In genomic region chr6:27824248-27825024, GRCh38 we compare ENCODE assay signal across 1 cellular context.
TF ChIP-seq lines count a peak whose summit lies in the region.

No MANE protein-coding gene starts in this region.

TF ChIP-seq in WTC11, 78 proteins besides CTCF, POLR2A, EP300 and RAD21 (continued from another document):
- TF ChIP-seq AR (CRISPR knock-in tag; IDR thresholded peaks at IDR 0.05): peak; percentile 100
- TF ChIP-seq ZNF425 (CRISPR knock-in tag; conservative IDR thresholded peaks at IDR 0.05): peak; percentile 100
- peak; percentile 74; the same call in 1 of the 2 replicates for TF ChIP-seq MXD4 (CRISPR knock-in tag; IDR thresholded peaks at IDR 0.05; ENCODE audit: borderline replicate concordance)
- TF ChIP-seq ZNF532 (CRISPR knock-in tag; IDR thresholded peaks at IDR 0.05; ENCODE audit: borderline replicate concordance): peak; percentile 99
